ENCODE assay signal across 2 cellular contexts in genomic region chr9:113545068-113545467, GRCh38.
TF ChIP-seq lines count a peak whose summit lies in the region.

No MANE protein-coding gene starts in this region.

TF ChIP-seq in liver, 16 proteins besides CTCF, POLR2A, EP300 and RAD21 (continued from another document):
- TF ChIP-seq REST (IDR thresholded peaks at IDR 0.05) (peak; percentile 39), ZBTB33 (IDR thresholded peaks at IDR 0.05) (no peak), SP1 (IDR thresholded peaks at IDR 0.05) (peak; percentile 64)
TF ChIP-seq in liver: peak in this region for 7.

TF ChIP-seq in HepG2, 621 proteins besides CTCF, POLR2A, EP300 and RAD21 (continued from another document):
- TF ChIP-seq IRF1 (CRISPR knock-in tag; IDR thresholded peaks at IDR 0.05; ENCODE audit: low read depth) (no peak), ZBTB26 (CRISPR knock-in tag; IDR thresholded peaks at IDR 0.05; ENCODE audit: borderline replicate concordance) (no peak), BATF2 (CRISPR knock-in tag; IDR thresholded peaks at IDR 0.05) (no peak), MXD4 (CRISPR knock-in tag; IDR thresholded peaks at IDR 0.05) (no peak), ZNF674 (CRISPR knock-in tag; IDR thresholded peaks at IDR 0.05; ENCODE audit: low read depth) (no peak), FOXK1 (CRISPR knock-in tag; IDR thresholded peaks at IDR 0.05; ENCODE audit: borderline replicate concordance, low read depth) (no peak), FOXP4 (CRISPR knock-in tag; IDR thresholded peaks at IDR 0.05) (no peak), ZNF703 (CRISPR knock-in tag; IDR thresholded peaks at IDR 0.05; ENCODE audit: borderline replicate concordance) (no peak), UBTF (CRISPR knock-in tag; IDR thresholded peaks at IDR 0.05) (no peak), IKZF5 (CRISPR knock-in tag; IDR thresholded peaks at IDR 0.05) (no peak), MIER3 (CRISPR knock-in tag; IDR thresholded peaks at IDR 0.05; ENCODE audit: borderline replicate concordance) (no peak), HOXD1 (CRISPR knock-in tag; IDR thresholded peaks at IDR 0.05) (no peak), RXRA (CRISPR knock-in tag; IDR thresholded peaks at IDR 0.05) (no peak)
TF ChIP-seq in HepG2: peak in this region for 0.
